In the genomic region with DNA sequence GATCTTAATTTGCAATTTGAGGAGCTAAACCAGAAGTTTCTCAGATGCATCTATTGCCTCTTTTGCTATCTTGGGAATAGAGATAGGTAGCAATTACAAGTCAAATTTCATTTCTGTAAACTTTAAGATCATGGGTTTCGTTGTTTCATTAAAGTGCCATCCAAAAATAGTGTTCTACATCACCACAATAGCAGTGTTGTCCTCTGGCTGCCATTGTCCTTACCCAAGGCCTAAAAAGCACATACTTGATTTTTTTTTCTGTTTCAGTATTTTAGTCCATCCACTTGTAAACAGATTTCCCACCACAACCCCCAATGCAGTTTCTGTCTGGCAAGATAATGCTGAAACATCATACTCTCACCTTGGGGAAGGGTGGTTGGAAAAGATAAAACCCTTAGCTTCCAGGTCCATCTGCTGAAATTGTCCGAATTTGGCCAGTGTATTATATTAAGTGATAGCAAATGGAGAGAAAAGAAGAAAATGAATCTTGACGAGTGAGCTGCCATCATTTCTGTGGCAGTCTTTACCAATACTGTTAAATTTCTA, we compare ENCODE assay signal across 18 cellular contexts.
"Had no signal": no experiment of that assay in that cellular context is flagged by ENCODE, and none has a peak within 500 bp of the region (broad histone marks: within the 10 kb centered on the region; RNA-seq: fewer than 3 reads in every experiment).

No MANE protein-coding gene starts in this region.

- ATAC-seq: naive thymus-derived CD4-positive, alpha-beta T cell had no signal

- H3K4me1 Mint-ChIP-seq: central memory CD8-positive, alpha-beta T cell had no signal

- H3K27ac ChIP-seq: ovary, upper lobe of left lung had no signal

- H3K27ac Mint-ChIP-seq: activated naive CD8-positive, alpha-beta T cell treated with anti-CD3 and anti-CD28 coated beads, Interleukin-2, amount 10 ng/mL, durations not matched to agents 7 days and 5 days; activated T-helper 1 cell treated with anti-CD3 and anti-CD28 coated beads, Interleukin-12 subunit alpha, Interleukin-12 subunit beta, Interleukin-2, Interleukin-4 antibody, amounts not matched to agents 30 ng/mL and 10 ng/mL and 1 ng/mL, durations not matched to agents 14 hours and 24 hours and 36 hours; naive thymus-derived CD4-positive, alpha-beta T cell had no signal

- H3K4me3 ChIP-seq: lung, ovary, upper lobe of left lung had no signal

- H3K36me3 ChIP-seq: ovary, upper lobe of left lung had no signal

- H3K27me3 ChIP-seq: ovary, upper lobe of left lung had no signal

- FAIRE-seq: endothelial cell of umbilical vein had no signal

- H3K27me3 Mint-ChIP-seq: activated naive CD8-positive, alpha-beta T cell treated with anti-CD3 and anti-CD28 coated beads, Interleukin-2, amount 10 ng/mL, durations not matched to agents 7 days and 5 days; central memory CD8-positive, alpha-beta T cell; naive thymus-derived CD4-positive, alpha-beta T cell had no signal

- H3K4me3 Mint-ChIP-seq: activated naive CD8-positive, alpha-beta T cell treated with anti-CD3 and anti-CD28 coated beads, Interleukin-2, amount 10 ng/mL, durations not matched to agents 7 days and 5 days; activated T-helper 1 cell treated with anti-CD3 and anti-CD28 coated beads, Interleukin-12 subunit alpha, Interleukin-12 subunit beta, Interleukin-2, Interleukin-4 antibody, amounts not matched to agents 30 ng/mL and 10 ng/mL and 1 ng/mL, durations not matched to agents 14 hours and 24 hours and 36 hours; brain; central memory CD8-positive, alpha-beta T cell; naive thymus-derived CD4-positive, alpha-beta T cell had no signal

- H3K4me1 ChIP-seq: upper lobe of left lung had no signal

- H3K9me3 ChIP-seq: ovary, upper lobe of left lung had no signal

- DNase-seq: activated CD4-positive, alpha-beta T cell treated with anti-CD3 and anti-CD28 coated beads, Interleukin-2, amount 50 U/mL, for 1 hour; activated CD8-positive, alpha-beta memory T cell treated with anti-CD3 and anti-CD28 coated beads for 24 hours; activated naive CD8-positive, alpha-beta T cell treated with anti-CD3 and anti-CD28 coated beads, Interleukin-2, amount 10 ng/mL, durations not matched to agents 7 days and 5 days; cortex of kidney; effector CD8-positive, alpha-beta T cell; foreskin fibroblast; head of caudate nucleus; naive thymus-derived CD4-positive, alpha-beta T cell; ovary; stimulated activated CD4-positive, alpha-beta T cell treated with anti-CD3 and anti-CD28 coated beads, Interleukin-4, amount 100 ng/mL, for 1 hour; stimulated activated naive CD4-positive, alpha-beta T cell; substantia nigra; upper lobe of left lung had no signal

- H3K9me3 Mint-ChIP-seq: activated naive CD8-positive, alpha-beta T cell treated with anti-CD3 and anti-CD28 coated beads, Interleukin-2, amount 10 ng/mL, durations not matched to agents 7 days and 5 days; activated T-helper 1 cell treated with anti-CD3 and anti-CD28 coated beads, Interleukin-12 subunit alpha, Interleukin-12 subunit beta, Interleukin-2, Interleukin-4 antibody, amounts not matched to agents 30 ng/mL and 10 ng/mL and 1 ng/mL, durations not matched to agents 14 hours and 24 hours and 36 hours; brain; central memory CD8-positive, alpha-beta T cell; naive thymus-derived CD4-positive, alpha-beta T cell had no signal
